In genomic region chr17:18363021-18363941, GRCh38 we compare ENCODE assay signal across 8 cellular contexts. TPM values are rescaled to one million over a fixed set of nuclear protein-coding genes. Genes with fewer than 3 reads are reported as not detected.
DNase-seq lines count a peak whose midpoint lies in the region; ATAC-seq and TF ChIP-seq lines count a peak whose summit lies in the region.

Gene SHMT1 (minus strand): TSS chr17:18363550. CDS start chr17:18355981, 7,569 bp downstream.

- POLR2A ChIA-PET in RWPE1 (lab: Yijun Ruan, JAX; ENCODE audit: low non-redundant PET): interaction anchor here (0.6 kb wide), 1 partner anchor 1281 kb away, joined by 3 read pairs; no protein-coding TSS in a partner anchor

- H3K27ac ChIP-seq in GM23338 (ENCODE audit: low read depth) (0 out of 2 replicates have a peak within 1 kb of the TSS, but pooled peaks have one; percentile 45), RWPE1 (peak within 1 kb of the TSS; percentile 85)

- ATAC-seq in GM23338 (peak; percentile 98), natural killer cell (peak; percentile 100)

- H3K4me1 Mint-ChIP-seq in GM23338 (peaks cover 11% of the 10 kb centered on the region; the same call in 2 of the 3 replicates), natural killer cell (peaks cover 11 to 16% of the 10 kb centered on the region in 2 donors)
- peaks cover 12% of the 10 kb centered on the region for H3K4me1 Mint-ChIP-seq in activated T-helper 2 cell treated with anti-CD3 and anti-CD28 coated beads, Interferon-gamma antibody, Interleukin-2, Interleukin-4, amounts not matched to agents 10 μg/mL and 5 μg/mL and 100 μg/mL, durations not matched to agents 14 hours and 24 hours and 36 hours (ENCODE audit: low read depth)

- H3K27ac Mint-ChIP-seq in GM23338 (peak within 1 kb of the TSS; percentile 94), natural killer cell (peak within 1 kb of the TSS; percentile 62 to 85)
- peak within 1 kb of the TSS; percentile 84 for H3K27ac Mint-ChIP-seq in activated T-helper 2 cell treated with anti-CD3 and anti-CD28 coated beads, Interferon-gamma antibody, Interleukin-2, Interleukin-4, amounts not matched to agents 10 μg/mL and 5 μg/mL and 100 μg/mL, durations not matched to agents 14 hours and 24 hours and 36 hours

- peaks cover 40% of the 10 kb centered on the region for H3K79me2 ChIP-seq in GM23338 (replicated peaks; ENCODE audit: insufficient read depth)

- H2AFZ ChIP-seq in GM23338: peak within 1 kb of the TSS; percentile 95

- peak within 1 kb of the TSS; percentile 97 for H3K4me3 ChIP-seq in GM23338
- H3K4me3 ChIP-seq in fibroblast of mammary gland (ENCODE audit: control insufficient read depth, low read depth, low read length): peak within 1 kb of the TSS; percentile 75

- H3K36me3 Mint-ChIP-seq in GM23338 (ENCODE audit: low read depth): peaks cover 20% of the 10 kb centered on the region; the same call in 2 of the 3 replicates
- peaks cover 10% of the 10 kb centered on the region for H3K36me3 Mint-ChIP-seq in activated T-helper 2 cell treated with anti-CD3 and anti-CD28 coated beads, Interferon-gamma antibody, Interleukin-2, Interleukin-4, amounts not matched to agents 10 μg/mL and 5 μg/mL and 100 μg/mL, durations not matched to agents 14 hours and 24 hours and 36 hours (ENCODE audit: low read depth)
- H3K36me3 Mint-ChIP-seq in natural killer cell: no peaks in the 10 kb centered on the region

- 0 out of 2 replicates have a peak, but pooled peaks cover 7% of the 10 kb centered on the region for H4K20me1 ChIP-seq in GM23338 (replicated peaks; ENCODE audit: insufficient read depth)

- H3K4me3 Mint-ChIP-seq in GM23338 (peak within 1 kb of the TSS; percentile 90), natural killer cell (peak within 1 kb of the TSS; percentile 97)
- H3K4me3 Mint-ChIP-seq in activated T-helper 2 cell treated with anti-CD3 and anti-CD28 coated beads, Interferon-gamma antibody, Interleukin-2, Interleukin-4, amounts not matched to agents 10 μg/mL and 5 μg/mL and 100 μg/mL, durations not matched to agents 14 hours and 24 hours and 36 hours (ENCODE audit: low read depth): peak within 1 kb of the TSS; percentile 91

- CTCF ChIA-PET in RWPE1 (lab: Yijun Ruan, JAX): interaction anchor here (0.6 kb wide), 2 partner anchors 11 to 48 kb away, joined by 3 to 7 read pairs; partner anchors contain the start of genes SMCR8 and TOP3A

- H3K27me3 ChIP-seq in GM23338 (ENCODE audit: insufficient read depth): no peaks in the 10 kb centered on the region

- DNase-seq in EL: peak; percentile 93
- peak; percentile 98 for DNase-seq in GM23338 (ENCODE audit: low spot score)
- DNase-seq in LHCN-M2 (ENCODE audit: low read depth): peak; percentile 83
- peak; percentile 96 for DNase-seq in RWPE1 (ENCODE audit: low spot score)
- peak; percentile 91 for DNase-seq in activated T-helper 2 cell treated with anti-CD3 and anti-CD28 coated beads, Interferon-gamma antibody, Interleukin-2, Interleukin-4, amounts not matched to agents 10 μg/mL and 5 μg/mL and 100 μg/mL, durations not matched to agents 14 hours and 24 hours and 36 hours (ENCODE audit: low spot score)
- DNase-seq in fibroblast of mammary gland (ENCODE audit: low read depth): peak; percentile 80
- peak; percentile 92 for DNase-seq in natural killer cell
- DNase-seq in stimulated activated naive CD4-positive, alpha-beta T cell (lab: John Stamatoyannopoulos, UW): peak; percentile 78 to 91 (median 86)

- TF ChIP-seq CTCF in GM23338 (conservative IDR thresholded peaks at IDR 0.05; ENCODE audit: low read depth in 2 of 2) (no peak), RWPE1 (conservative IDR thresholded peaks at IDR 0.05; ENCODE audit: low read depth) (no peak), fibroblast of mammary gland (conservative IDR thresholded peaks at IDR 0.05; ENCODE audit: control insufficient read depth, insufficient read depth, low read depth, low read length) (no peak), natural killer cell (IDR thresholded peaks at IDR 0.05) (no peak)

- H3F3A ChIP-seq in GM23338 (replicated peaks; ENCODE audit: low read depth): 0 out of 2 replicates have a peak, but pooled peaks cover 4% of the 10 kb centered on the region

- H3K27me3 Mint-ChIP-seq in GM23338 (ENCODE audit: insufficient read depth, low read depth, poor library complexity) (peaks cover 5% of the 10 kb centered on the region), natural killer cell (ENCODE audit: low read depth in 2 of 2) (no peaks in the 10 kb centered on the region)
- H3K27me3 Mint-ChIP-seq in activated T-helper 2 cell treated with anti-CD3 and anti-CD28 coated beads, Interferon-gamma antibody, Interleukin-2, Interleukin-4, amounts not matched to agents 10 μg/mL and 5 μg/mL and 100 μg/mL, durations not matched to agents 14 hours and 24 hours and 36 hours (ENCODE audit: low read depth): no peaks in the 10 kb centered on the region

- H3K36me3 ChIP-seq in GM23338 (ENCODE audit: insufficient read depth): peaks cover 16% of the 10 kb centered on the region; the same call in 1 of the 2 replicates

- peaks cover 8% of the 10 kb centered on the region; the same call in 1 of the 2 replicates for H3K4me1 ChIP-seq in GM23338 (ENCODE audit: insufficient read depth)

- no peaks in the 10 kb centered on the region for H3K9me2 ChIP-seq in GM23338 (ENCODE audit: insufficient read depth)

- H3K4me2 ChIP-seq in GM23338: peak within 1 kb of the TSS; percentile 96

- H3K9me3 Mint-ChIP-seq in GM23338 (no peaks in the 10 kb centered on the region), natural killer cell (no peaks in the 10 kb centered on the region)
- H3K9me3 Mint-ChIP-seq in activated T-helper 2 cell treated with anti-CD3 and anti-CD28 coated beads, Interferon-gamma antibody, Interleukin-2, Interleukin-4, amounts not matched to agents 10 μg/mL and 5 μg/mL and 100 μg/mL, durations not matched to agents 14 hours and 24 hours and 36 hours: no peaks in the 10 kb centered on the region

- intact Hi-C loops in activated T-helper 2 cell treated with anti-CD3 and anti-CD28 coated beads, Interferon-gamma antibody, Interleukin-2, Interleukin-4, amounts not matched to agents 10 μg/mL and 5 μg/mL and 100 μg/mL, durations not matched to agents 14 hours and 24 hours and 36 hours (cut with micrococcal nuclease): no loop called here
- intact Hi-C loops in natural killer cell (cut with micrococcal nuclease): no loop called here

TF ChIP-seq in GM23338, 12 proteins besides CTCF, POLR2A, EP300 and RAD21:
- peak; percentile 91 for TF ChIP-seq POLR2AphosphoS5 (IDR thresholded peaks at IDR 0.05; ENCODE audit: low read depth)
- no peak for TF ChIP-seq STAT1 (IDR thresholded peaks at IDR 0.05; ENCODE audit: unreplicated experiment)
- no peak for TF ChIP-seq ZNF331 (CRISPR knock-in tag; IDR thresholded peaks at IDR 0.05; ENCODE audit: low read depth)
- no peak for TF ChIP-seq REST (IDR thresholded peaks at IDR 0.05; ENCODE audit: unreplicated experiment)
- no peak for TF ChIP-seq ZNF114 (CRISPR knock-in tag; IDR thresholded peaks at IDR 0.05)
- no peak for TF ChIP-seq JUNB (IDR thresholded peaks at IDR 0.05; ENCODE audit: unreplicated experiment)
- TF ChIP-seq ETS1 (IDR thresholded peaks at IDR 0.05): peak; percentile 30; the same call in 1 of the 2 replicates
- TF ChIP-seq EZH2phosphoT487 (IDR thresholded peaks at IDR 0.05; ENCODE audit: unreplicated experiment): no peak
- no peak for TF ChIP-seq CREB1 (CRISPR knock-in tag; IDR thresholded peaks at IDR 0.05; ENCODE audit: low read depth)
- TF ChIP-seq NANOG (IDR thresholded peaks at IDR 0.05; ENCODE audit: borderline replicate concordance): no peak

RNA-seq across cellular contexts. Expression of gene SHMT1, which starts in this region (rescaled TPM):
- total RNA-seq in GM23338 (2014; rRNA removed; shearing (Covaris generic)): 33.3 and 33.5 TPM in 2 replicates
- polyA plus RNA-seq in GM23338 (2016; fragmentation: Nextera tagmentation; extraction: Ambion mirVana): 21.6 and 22.8 TPM in 2 replicates
- total RNA-seq in LHCN-M2 (2014; rRNA removed): 20.0 and 22.2 TPM in 2 replicates
- 11.7 TPM for polyA plus RNA-seq in LHCN-M2 (2012)
- 60.3 and 65.7 TPM in 2 replicates for total RNA-seq in activated T-helper 2 cell treated with anti-CD3 and anti-CD28 coated beads, Interferon-gamma antibody, Interleukin-2, Interleukin-4, amounts not matched to agents 10 μg/mL and 5 μg/mL and 100 μg/mL, durations not matched to agents 14 hours and 24 hours and 36 hours
- 10 to 100 TPM in 2 of 3 donors, 1 to 10 TPM in 1; 8.8 to 19.2 (median 17.3) TPM for total RNA-seq in natural killer cell

Comparison
In these comparisons a context has a peak if more than half of its experiments do, and no peak if none do; other contexts are left out.
1. Peak in every context shown above with its lines: DNase-seq, ATAC-seq, H3K4me3 ChIP-seq and H3K27ac ChIP-seq.